In genomic region chr6:20830576-20830975, GRCh38 we compare ENCODE assay signal across 24 cellular contexts.
"Had no signal": no experiment of that assay in that cellular context is flagged by ENCODE, and none has a peak within 500 bp of the region (broad histone marks: within the 10 kb centered on the region; RNA-seq: fewer than 3 reads in every experiment).

No MANE protein-coding gene starts in this region.

- H3K27ac Mint-ChIP-seq: immature natural killer cell; nephron progenitor cell; stimulated activated naive CD8-positive, alpha-beta T cell treated with anti-CD3 and anti-CD28 coated beads, Interleukin-15, Interleukin-2, amounts not matched to agents 100 ng/mL and 50 ng/mL, for 24 hours had no signal

- H3K4me3 ChIP-seq: coronary artery, esophagus squamous epithelium, lower lobe of right lung, ovary, right lobe of liver, suprapubic skin, transverse colon, vagina had no signal

- DNase-seq: dermis blood vessel endothelial cell; effector memory CD4-positive, alpha-beta T cell; erythroblast; esophagus squamous epithelium; foreskin melanocyte; immature natural killer cell; islet precursor cell; left ventricle myocardium superior; lower lobe of right lung; naive thymus-derived CD8-positive, alpha-beta T cell; nephron progenitor cell; occipital lobe; ovary; retina; right lobe of liver; small intestine; stimulated activated CD4-positive, alpha-beta T cell treated with anti-CD3 and anti-CD28 coated beads, Interleukin-15, amount 100 ng/mL, for 24 hours; stimulated activated CD4-positive, alpha-beta T cell treated with anti-CD3 and anti-CD28 coated beads, Interleukin-2, amount 100 ng/mL, for 48 hours; stimulated activated naive B cell treated with anti-CD40 and anti-IgM and Interleukin-4, amounts not matched to agents 10 μg/mL and 1 μg/mL and 100 μg/mL, for 72 hours; transverse colon had no signal

- H3K4me1 Mint-ChIP-seq: nephron progenitor cell had no signal

- ATAC-seq: left ventricle myocardium superior; lower lobe of right lung; naive thymus-derived CD8-positive, alpha-beta T cell; right lobe of liver; stimulated activated naive B cell treated with anti-CD40 and anti-IgM and Interleukin-4, amounts not matched to agents 10 μg/mL and 1 μg/mL and 100 μg/mL, for 72 hours had no signal

- H3K27me3 Mint-ChIP-seq: naive thymus-derived CD8-positive, alpha-beta T cell; stimulated activated naive B cell treated with anti-CD40 and anti-IgM and Interleukin-4, amounts not matched to agents 10 μg/mL and 1 μg/mL and 100 μg/mL, for 72 hours; stimulated activated naive CD8-positive, alpha-beta T cell treated with anti-CD3 and anti-CD28 coated beads, Interleukin-15, Interleukin-2, amounts not matched to agents 100 ng/mL and 50 ng/mL, for 24 hours had no signal

- H3K9me3 Mint-ChIP-seq: immature natural killer cell; nephron progenitor cell; stimulated activated naive B cell treated with anti-CD40 and anti-IgM and Interleukin-4, amounts not matched to agents 10 μg/mL and 1 μg/mL and 100 μg/mL, for 72 hours; stimulated activated naive CD8-positive, alpha-beta T cell treated with anti-CD3 and anti-CD28 coated beads, Interleukin-15, Interleukin-2, amounts not matched to agents 100 ng/mL and 50 ng/mL, for 24 hours had no signal

- H3K4me3 Mint-ChIP-seq: immature natural killer cell; nephron progenitor cell; stimulated activated naive B cell treated with anti-CD40 and anti-IgM and Interleukin-4, amounts not matched to agents 10 μg/mL and 1 μg/mL and 100 μg/mL, for 72 hours; stimulated activated naive CD8-positive, alpha-beta T cell treated with anti-CD3 and anti-CD28 coated beads, Interleukin-15, Interleukin-2, amounts not matched to agents 100 ng/mL and 50 ng/mL, for 24 hours had no signal
